ENCODE assay signal across 25 cellular contexts in the genomic region with DNA sequence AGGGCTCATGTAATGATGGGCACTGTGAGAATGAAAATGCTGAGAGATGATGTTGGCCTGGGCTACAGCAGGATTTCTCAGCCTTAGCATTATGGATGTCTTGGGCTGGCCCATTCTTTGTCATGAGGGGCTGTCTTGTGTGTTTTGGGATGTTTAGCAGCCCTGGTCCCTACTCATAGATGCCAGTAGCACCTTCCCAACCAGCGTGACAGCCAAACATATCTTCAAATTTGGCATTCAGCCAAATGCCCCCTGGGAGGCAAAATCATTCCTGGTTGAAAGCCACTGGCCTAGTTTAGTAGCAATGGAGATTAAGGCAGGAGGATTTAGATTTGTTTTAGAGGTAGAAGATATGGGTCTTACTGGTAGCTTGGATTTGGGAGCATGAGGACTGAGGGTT. TPM values are rescaled to one million over a fixed set of nuclear protein-coding genes. Genes with fewer than 3 reads are reported as not detected.
DNase-seq lines count a peak whose midpoint lies in the region; ATAC-seq, FAIRE-seq and TF ChIP-seq lines count a peak whose summit lies in the region.
"Had no signal": no experiment of that assay in that cellular context is flagged by ENCODE, and none has a peak within 500 bp of the region (broad histone marks: within the 10 kb centered on the region; RNA-seq: fewer than 3 reads in every experiment).

No MANE protein-coding gene starts in this region.

- TF ChIP-seq POLR2A in K562 (conservative IDR thresholded peaks at IDR 0.05), result no peak

- H3K9me3 Mint-ChIP-seq in activated naive CD8-positive, alpha-beta T cell treated with anti-CD3 and anti-CD28 coated beads for 36 hours, result no peaks in the 10 kb centered on the region
- no peaks in the 10 kb centered on the region for H3K9me3 Mint-ChIP-seq in activated naive CD8-positive, alpha-beta T cell treated with anti-CD3 and anti-CD28 coated beads, Interleukin-2, amount 50 U/mL, for 24 hours
- H3K9me3 Mint-ChIP-seq: activated naive CD8-positive, alpha-beta T cell treated with anti-CD3 and anti-CD28 coated beads, Interleukin-2, amount 10 ng/mL, durations not matched to agents 7 days and 5 days; CD4-positive, CD25-positive, alpha-beta regulatory T cell; endodermal cell; naive B cell had no signal

- no peak for DNase-seq in activated naive CD8-positive, alpha-beta T cell treated with anti-CD3 and anti-CD28 coated beads for 36 hours
- no peak for DNase-seq in activated naive CD8-positive, alpha-beta T cell treated with anti-CD3 and anti-CD28 coated beads, Interleukin-2, amount 50 U/mL, for 24 hours
- DNase-seq in M059J (ENCODE audit: low read depth) (peak; percentile 3), K562 (ENCODE audit: extremely low read depth in 1 of 4, low spot score in 3 of 4) (no peak), substantia nigra (lab: John Stamatoyannopoulos, UW) (peak in 1 of 49 donors; percentile 33), aorta (no peak), mesendoderm (no peak)
- DNase-seq: activated effector memory CD4-positive, alpha-beta T cell treated with Interleukin-2 at 50 U/mL for 16 hours; activated naive CD8-positive, alpha-beta T cell treated with anti-CD3 and anti-CD28 coated beads, Interleukin-2, amount 10 ng/mL, durations not matched to agents 7 days and 5 days; body of pancreas; CD4-positive, CD25-positive, alpha-beta regulatory T cell; DMS 273 treated with DMSO at 0.1 percent for 48 hours; endodermal cell; esophagus squamous epithelium; mesenchymal stem cell; MV-4-11; naive B cell; NCI-H2107; NCI-H526 treated with DMSO at 0.1 percent for 48 hours; upper lobe of right lung had no signal

- H4K5ac ChIP-seq in mesendoderm (ENCODE audit: low read length), result no peak overlapping the region

- no peak for TF ChIP-seq RAD21 in K562 (CRISPR knock-in tag; conservative IDR thresholded peaks at IDR 0.05 in 1 of 2, IDR thresholded peaks at IDR 0.05 in 1 of 2)

- in situ Hi-C loops in K562 (cut with MboI), result no loop called here

- no peak overlapping the region for H3K23ac ChIP-seq in mesendoderm (ENCODE audit: low read length)

- no peaks in the 10 kb centered on the region for H3K4me1 Mint-ChIP-seq in activated naive CD8-positive, alpha-beta T cell treated with anti-CD3 and anti-CD28 coated beads for 36 hours
- no peaks in the 10 kb centered on the region for H3K4me1 Mint-ChIP-seq in activated naive CD8-positive, alpha-beta T cell treated with anti-CD3 and anti-CD28 coated beads, Interleukin-2, amount 50 U/mL, for 24 hours
- H3K4me1 Mint-ChIP-seq: CD4-positive, CD25-positive, alpha-beta regulatory T cell had no signal

- H3K9ac ChIP-seq in K562 (ENCODE audit: insufficient read depth in 1 of 2, low read depth in 2 of 2, low read length in 2 of 2) (no peak overlapping the region), mesendoderm (ENCODE audit: low read length) (no peak overlapping the region)
- H3K9ac ChIP-seq: KMS-11 had no signal

- TF ChIP-seq CTCF in K562 (IDR thresholded peaks at IDR 0.05 in 2 of 3, conservative IDR thresholded peaks at IDR 0.05 in 1 of 3; ENCODE audit: insufficient read depth in 2 of 3, low read depth in 1 of 3, low read length in 3 of 3), result no peak

- H3K4me2 ChIP-seq in K562 (ENCODE audit: insufficient read depth, low read length) (no peak overlapping the region), mesendoderm (ENCODE audit: low read length) (no peak overlapping the region)
- H3K4me2 ChIP-seq: KMS-11 had no signal

- 58% methylated on average over 1 of the region's 1 CpG for WGBS in K562 (ENCODE audit: insufficient coverage, low coverage, missing lambda C conversion rate)
- WGBS in aorta, 2 donors, result 30 to 36% methylated on average over 1 of the region's 1 CpG
- no CpG with 5 or more reads among the region's 1 CpG for WGBS in mesendoderm (ENCODE audit: extremely low coverage, insufficient coverage, low lambda C conversion rate)

- peak overlapping the region; percentile 17 for H3K27ac Mint-ChIP-seq in activated naive CD8-positive, alpha-beta T cell treated with anti-CD3 and anti-CD28 coated beads for 36 hours
- no peak overlapping the region for H3K27ac Mint-ChIP-seq in activated naive CD8-positive, alpha-beta T cell treated with anti-CD3 and anti-CD28 coated beads, Interleukin-2, amount 50 U/mL, for 24 hours
- H3K27ac Mint-ChIP-seq: activated naive CD8-positive, alpha-beta T cell treated with anti-CD3 and anti-CD28 coated beads, Interleukin-2, amount 10 ng/mL, durations not matched to agents 7 days and 5 days; endodermal cell had no signal

- no peak overlapping the region for H2AK5ac ChIP-seq in mesendoderm (ENCODE audit: low read length)

- CTCF ChIA-PET in K562 (lab: Yijun Ruan, JAX; ENCODE audit: low intra/inter-chr PET ratio), result no interaction called here

- H3K4me1 ChIP-seq in K562 (replicated peaks in 1 of 2; ENCODE audit: control insufficient read depth in 2 of 2, insufficient read depth in 2 of 2, low read length in 2 of 2) (no peaks in the 10 kb centered on the region), aorta (ENCODE audit: control insufficient read depth in 1 of 2, insufficient read depth in 2 of 2, low read length in 2 of 2) (no peaks in the 10 kb centered on the region), mesendoderm (ENCODE audit: control insufficient read depth, low read depth, low read length) (no peaks in the 10 kb centered on the region)
- H3K4me1 ChIP-seq: body of pancreas, esophagus squamous epithelium, upper lobe of right lung had no signal

- no peak overlapping the region for H3K4ac ChIP-seq in mesendoderm (ENCODE audit: low read depth, low read length)

- H3K56ac ChIP-seq in mesendoderm (ENCODE audit: low read length), result no peak overlapping the region

- ATAC-seq in activated naive CD8-positive, alpha-beta T cell treated with anti-CD3 and anti-CD28 coated beads, Interleukin-2, amount 50 U/mL, for 24 hours, result no peak
- no peak for ATAC-seq in K562
- no peak for ATAC-seq in aorta (ENCODE audit: low FRiP score)
- ATAC-seq in HG03432 (IDR thresholded peaks at IDR 0.05; ENCODE audit: unreplicated experiment), result no peak
- ATAC-seq: body of pancreas, upper lobe of right lung had no signal

- no peaks in the 10 kb centered on the region for H3K79me2 ChIP-seq in K562 (ENCODE audit: control insufficient read depth, insufficient read depth, low read length)
- H3K79me2 ChIP-seq in mesendoderm (ENCODE audit: control insufficient read depth, insufficient read depth, low read length), result no peaks in the 10 kb centered on the region

- H3K27me3 Mint-ChIP-seq in activated naive CD8-positive, alpha-beta T cell treated with anti-CD3 and anti-CD28 coated beads for 36 hours, result no peaks in the 10 kb centered on the region
- H3K27me3 Mint-ChIP-seq in activated naive CD8-positive, alpha-beta T cell treated with anti-CD3 and anti-CD28 coated beads, Interleukin-2, amount 50 U/mL, for 24 hours, result no peaks in the 10 kb centered on the region
- H3K27me3 Mint-ChIP-seq: activated naive CD8-positive, alpha-beta T cell treated with anti-CD3 and anti-CD28 coated beads, Interleukin-2, amount 10 ng/mL, durations not matched to agents 7 days and 5 days; CD4-positive, CD25-positive, alpha-beta regulatory T cell; naive B cell had no signal

- no peak overlapping the region for H3K27ac ChIP-seq in K562 (ENCODE audit: extremely low read depth, low read depth, low read length)
- peak overlapping the region; percentile 82 for H3K27ac ChIP-seq in substantia nigra (ENCODE audit: low read depth, low read length, poor library complexity, severe bottlenecking)
- no peak overlapping the region for H3K27ac ChIP-seq in aorta (ENCODE audit: low read depth in 1 of 2, low read length in 2 of 2)
- H3K27ac ChIP-seq in mesendoderm (ENCODE audit: low read depth, low read length), result no peak overlapping the region
- H3K27ac ChIP-seq: body of pancreas, coronary artery, esophagus squamous epithelium, KMS-11, RWPE1, upper lobe of right lung had no signal

- H2BK120ac ChIP-seq in mesendoderm (ENCODE audit: low read depth, low read length), result no peak overlapping the region

- no peak overlapping the region for H2BK15ac ChIP-seq in mesendoderm (replicated peaks; ENCODE audit: low read depth)

- no peak overlapping the region for H2AFZ ChIP-seq in K562 (ENCODE audit: low read depth, low read length)

- H2BK5ac ChIP-seq in mesendoderm (ENCODE audit: low read length), result no peak overlapping the region

- no peak overlapping the region for H3K4me3 Mint-ChIP-seq in activated naive CD8-positive, alpha-beta T cell treated with anti-CD3 and anti-CD28 coated beads for 36 hours
- H3K4me3 Mint-ChIP-seq in activated naive CD8-positive, alpha-beta T cell treated with anti-CD3 and anti-CD28 coated beads, Interleukin-2, amount 50 U/mL, for 24 hours, result no peak overlapping the region
- H3K4me3 Mint-ChIP-seq: activated naive CD8-positive, alpha-beta T cell treated with anti-CD3 and anti-CD28 coated beads, Interleukin-2, amount 10 ng/mL, durations not matched to agents 7 days and 5 days; CD4-positive, CD25-positive, alpha-beta regulatory T cell; endodermal cell; naive B cell had no signal

- no peak for TF ChIP-seq EP300 in K562 (IDR thresholded peaks at IDR 0.05; ENCODE audit: low read length)

- no TSS peak for BruUV-seq in K562 (replicated peaks; lab: Mats Ljungman, UMichigan)

- H4K20me1 ChIP-seq in K562 (replicated peaks; ENCODE audit: control insufficient read depth, insufficient read depth, low read length), result no peaks in the 10 kb centered on the region

- no peaks in the 10 kb centered on the region for H3K79me1 ChIP-seq in mesendoderm (ENCODE audit: low read length)

- no peak overlapping the region for H3K18ac ChIP-seq in mesendoderm (ENCODE audit: low read length)

- H3K9me3 ChIP-seq in K562 (replicated peaks; ENCODE audit: control insufficient read depth, insufficient read depth, low read depth, low read length) (no peaks in the 10 kb centered on the region), aorta (ENCODE audit: control insufficient read depth, low read length) (no peaks in the 10 kb centered on the region)
- H3K9me3 ChIP-seq: body of pancreas, esophagus squamous epithelium, upper lobe of right lung had no signal

- H3K36me3 ChIP-seq in K562 (ENCODE audit: control insufficient read depth, insufficient read depth, low read length) (peaks cover 83% of the 10 kb centered on the region), aorta (ENCODE audit: control insufficient read depth in 1 of 2, insufficient read depth in 2 of 2, low read length in 1 of 2) (peaks cover 3 to 21% of the 10 kb centered on the region in 2 donors), mesendoderm (ENCODE audit: control insufficient read depth, insufficient read depth, low read length) (no peaks in the 10 kb centered on the region)

- H3K27me3 ChIP-seq in K562 (ENCODE audit: control insufficient read depth in 2 of 2, insufficient read depth in 2 of 2, low read length in 2 of 2) (no peaks in the 10 kb centered on the region), aorta (ENCODE audit: control insufficient read depth in 1 of 2, insufficient read depth in 2 of 2, low read length in 1 of 2) (no peaks in the 10 kb centered on the region), mesendoderm (ENCODE audit: insufficient read depth, low read length, poor library complexity) (no peaks in the 10 kb centered on the region)
- H3K27me3 ChIP-seq: body of pancreas, esophagus squamous epithelium, upper lobe of right lung had no signal

- no peak for FAIRE-seq in K562 (lab: Jason Lieb, UNC)
- FAIRE-seq: frontal cortex had no signal

- H4K8ac ChIP-seq in mesendoderm (ENCODE audit: low read depth, low read length), result no peak overlapping the region

- H3K36me3 Mint-ChIP-seq in activated naive CD8-positive, alpha-beta T cell treated with anti-CD3 and anti-CD28 coated beads for 36 hours, result peaks cover 6% of the 10 kb centered on the region
- H3K36me3 Mint-ChIP-seq in activated naive CD8-positive, alpha-beta T cell treated with anti-CD3 and anti-CD28 coated beads, Interleukin-2, amount 50 U/mL, for 24 hours (ENCODE audit: low read depth), result peaks cover 24% of the 10 kb centered on the region

- H3K4me3 ChIP-seq in K562, result no peak overlapping the region
- no peak overlapping the region for H3K4me3 ChIP-seq in aorta (ENCODE audit: low read length in 2 of 2)
- no peak overlapping the region for H3K4me3 ChIP-seq in mesendoderm (ENCODE audit: low read length)
- H3K4me3 ChIP-seq: body of pancreas, coronary artery, esophagus squamous epithelium, upper lobe of right lung had no signal

- H3K9me1 ChIP-seq in K562 (ENCODE audit: control insufficient read depth, insufficient read depth, low read length), result no peaks in the 10 kb centered on the region

- intact Hi-C loops in K562 (cut with micrococcal nuclease) (no loop called here), aorta (cut with DNase I) (no loop called here)

- POLR2A ChIA-PET in K562 (lab: Yijun Ruan, JAX), result interaction anchor here (0.7 kb wide), 1 partner anchor 20 kb away, joined by 3 read pairs; no protein-coding TSS in a partner anchor

RNA-seq across cellular contexts. Expression of a gene that starts 26.6 kb away (rescaled TPM):
- 10 to 100 TPM; 23.4 to 23.5 TPM for total RNA-seq in activated naive CD8-positive, alpha-beta T cell treated with anti-CD3 and anti-CD28 coated beads for 36 hours
- 22.0 and 28.5 TPM in 2 replicates for total RNA-seq in M059J (2014; rRNA removed; shearing (Covaris generic))
- total RNA-seq in K562 (2011; cell fraction: chromatin; rRNA removed; ENCODE audit: low replicate concordance), result 126 and 128 TPM in 2 replicates
- total RNA-seq in K562 (2011; cell fraction: nucleolus; rRNA removed), result 54.6 and 61.0 TPM in 2 replicates
- total RNA-seq in K562 (2011; cell fraction: nucleoplasm; rRNA removed), result 70.8 and 93.3 TPM in 2 replicates
- total RNA-seq in K562 (2014; rRNA removed) (16.2 and 19.8 TPM in 2 replicates), K562 (2014; rRNA removed; fragmentation: Illumina TruSeq; extraction: Trizol) (12.2 and 13.8 TPM in 2 replicates), K562 (2015; rRNA removed; fragmentation: Illumina TruSeq; extraction: Trizol) (11.5 and 11.6 TPM in 2 replicates), K562 (2021) (18.7 and 21.8 TPM in 2 replicates), aorta (10 to 100 TPM; 36.2 to 40.2 TPM)
- polyA plus RNA-seq in K562 (2011; rRNA removed) (23.6 and 28.5 TPM in 2 replicates), K562 (2014; fragmentation: Illumina TruSeq; extraction: Trizol) (14.8 and 17.1 TPM in 2 replicates), K562 (2014; fragmentation: Nextera tagmentation; extraction: Ambion mirVana) (1 to 10 TPM; 7.6 to 8.1 TPM), K562 (2014; rRNA removed) (15.5 and 22.1 TPM in 2 replicates), aorta (10 to 100 TPM; 12.9 to 15.8 TPM)
- 11.8 and 17.3 TPM in 2 replicates for polyA plus RNA-seq in K562 (2011; cell fraction: cytosol; rRNA removed)
- 102 and 103 TPM in 2 replicates for polyA plus RNA-seq in K562 (2011; cell fraction: nucleus; rRNA removed)
- 13.6 and 18.2 TPM in 2 replicates for polyA plus RNA-seq in K562 (2012)
- polyA minus RNA-seq in K562 (2011; rRNA and poly(A)+ RNA removed), result 49.4 and 50.7 TPM in 2 replicates
- polyA minus RNA-seq in K562 (2011; cell fraction: cytosol; rRNA and poly(A)+ RNA removed), result 18.0 and 22.2 TPM in 2 replicates
- polyA minus RNA-seq in K562 (2011; cell fraction: nucleus; rRNA and poly(A)+ RNA removed), result 56.4 and 98.5 TPM in 2 replicates
- polyA plus RNA-seq in mesendoderm (2013, experiment 1 of 2), result 13.1 TPM
- 13.5 TPM for polyA plus RNA-seq in mesendoderm (2013, experiment 2 of 2)

RNA-seq across cellular contexts. Expression of a gene that starts 27.0 kb away (rescaled TPM):
- 10 to 100 TPM; 47.6 to 48.9 TPM for total RNA-seq in activated naive CD8-positive, alpha-beta T cell treated with anti-CD3 and anti-CD28 coated beads for 36 hours
- 31.8 and 37.9 TPM in 2 replicates for total RNA-seq in M059J (2014; rRNA removed; shearing (Covaris generic))
- 70.7 and 115 TPM in 2 replicates for total RNA-seq in K562 (2011; cell fraction: chromatin; rRNA removed; ENCODE audit: low replicate concordance)
- total RNA-seq in K562 (2011; cell fraction: nucleolus; rRNA removed), result 74.2 and 80.5 TPM in 2 replicates
- total RNA-seq in K562 (2011; cell fraction: nucleoplasm; rRNA removed), result 83.2 and 88.9 TPM in 2 replicates
- 10.1 and 22.7 TPM in 2 replicates for total RNA-seq in K562 (2014; rRNA removed)
- total RNA-seq in K562 (2014; rRNA removed; fragmentation: Illumina TruSeq; extraction: Trizol), result 13.3 and 16.7 TPM in 2 replicates
- 14.9 and 15.7 TPM in 2 replicates for total RNA-seq in K562 (2015; rRNA removed; fragmentation: Illumina TruSeq; extraction: Trizol)
- 20.4 and 24.1 TPM in 2 replicates for total RNA-seq in K562 (2021)
- 37.5 and 40.7 TPM in 2 replicates for polyA plus RNA-seq in K562 (2011; rRNA removed)
- polyA plus RNA-seq in K562 (2011; cell fraction: cytosol; rRNA removed), result 38.5 and 40.1 TPM in 2 replicates
- polyA plus RNA-seq in K562 (2011; cell fraction: nucleus; rRNA removed), result 56.0 and 66.5 TPM in 2 replicates
- 15.0 and 18.6 TPM in 2 replicates for polyA plus RNA-seq in K562 (2012)
- polyA plus RNA-seq in K562 (2014; fragmentation: Illumina TruSeq; extraction: Trizol), result 19.2 and 25.9 TPM in 2 replicates
- polyA plus RNA-seq in K562 (2014; fragmentation: Nextera tagmentation; extraction: Ambion mirVana), result 10 to 100 TPM in 1 of 2 experiments, 1 to 10 TPM in 1; 1.9 to 12.3 TPM
- polyA plus RNA-seq in K562 (2014; rRNA removed), result 19.1 and 21.8 TPM in 2 replicates
- polyA minus RNA-seq in K562 (2011; rRNA and poly(A)+ RNA removed), result 63.9 and 66.3 TPM in 2 replicates
- 26.6 and 27.7 TPM in 2 replicates for polyA minus RNA-seq in K562 (2011; cell fraction: cytosol; rRNA and poly(A)+ RNA removed)
- polyA minus RNA-seq in K562 (2011; cell fraction: nucleus; rRNA and poly(A)+ RNA removed), result 54.7 and 75.9 TPM in 2 replicates
- 100 to 1,000 TPM; 157 to 199 TPM for total RNA-seq in aorta
- polyA plus RNA-seq in aorta, result 100 to 1,000 TPM in 1 of 2 donors, 10 to 100 TPM in 1; 79.7 to 172 TPM
- polyA plus RNA-seq in mesendoderm (2013, experiment 1 of 2), result 53.1 TPM
- polyA plus RNA-seq in mesendoderm (2013, experiment 2 of 2), result 49.7 TPM
